In the genomic region with DNA sequence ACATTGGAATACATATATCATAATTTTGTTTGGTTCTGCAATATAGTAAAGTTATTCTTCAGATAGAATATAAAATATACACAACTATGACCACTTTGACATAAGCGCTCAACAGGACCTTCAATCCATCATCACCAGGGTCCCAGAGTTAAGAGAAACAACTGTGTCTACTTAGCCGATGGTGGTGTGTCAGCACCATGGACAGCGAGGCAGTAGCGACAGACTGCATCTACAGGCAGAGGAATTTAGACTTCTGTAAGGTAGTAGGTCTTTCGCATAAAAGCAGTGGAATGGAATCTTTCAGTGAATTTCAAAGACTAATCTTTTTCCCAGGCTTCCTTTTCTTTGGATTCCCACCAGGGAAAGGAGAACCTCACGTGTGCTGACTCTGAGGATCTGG, we compare ENCODE assay signal across 1 cellular context.
TF ChIP-seq lines count a peak whose summit lies in the region.

No MANE protein-coding gene starts in this region.

TF ChIP-seq in WTC11, 78 proteins besides CTCF, POLR2A, EP300 and RAD21 (continued from another document):
- TF ChIP-seq, protein P1, sequence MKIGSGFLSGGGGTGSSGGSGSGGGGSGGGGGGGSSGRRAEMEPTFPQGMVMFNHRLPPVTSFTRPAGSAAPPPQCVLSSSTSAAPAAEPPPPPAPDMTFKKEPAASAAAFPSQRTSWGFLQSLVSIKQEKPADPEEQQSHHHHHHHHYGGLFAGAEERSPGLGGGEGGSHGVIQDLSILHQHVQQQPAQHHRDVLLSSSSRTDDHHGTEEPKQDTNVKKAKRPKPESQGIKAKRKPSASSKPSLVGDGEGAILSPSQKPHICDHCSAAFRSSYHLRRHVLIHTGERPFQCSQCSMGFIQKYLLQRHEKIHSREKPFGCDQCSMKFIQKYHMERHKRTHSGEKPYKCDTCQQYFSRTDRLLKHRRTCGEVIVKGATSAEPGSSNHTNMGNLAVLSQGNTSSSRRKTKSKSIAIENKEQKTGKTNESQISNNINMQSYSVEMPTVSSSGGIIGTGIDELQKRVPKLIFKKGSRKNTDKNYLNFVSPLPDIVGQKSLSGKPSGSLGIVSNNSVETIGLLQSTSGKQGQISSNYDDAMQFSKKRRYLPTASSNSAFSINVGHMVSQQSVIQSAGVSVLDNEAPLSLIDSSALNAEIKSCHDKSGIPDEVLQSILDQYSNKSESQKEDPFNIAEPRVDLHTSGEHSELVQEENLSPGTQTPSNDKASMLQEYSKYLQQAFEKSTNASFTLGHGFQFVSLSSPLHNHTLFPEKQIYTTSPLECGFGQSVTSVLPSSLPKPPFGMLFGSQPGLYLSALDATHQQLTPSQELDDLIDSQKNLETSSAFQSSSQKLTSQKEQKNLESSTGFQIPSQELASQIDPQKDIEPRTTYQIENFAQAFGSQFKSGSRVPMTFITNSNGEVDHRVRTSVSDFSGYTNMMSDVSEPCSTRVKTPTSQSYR (CRISPR knock-in tag; IDR thresholded peaks at IDR 0.05): 0 out of 2 replicates have a peak, but pooled peaks have one; percentile 67
- TF ChIP-seq FOXK1 (CRISPR knock-in tag; IDR thresholded peaks at IDR 0.05): peak; percentile 81; the same call in 1 of the 2 replicates
- TF ChIP-seq, protein P2, sequence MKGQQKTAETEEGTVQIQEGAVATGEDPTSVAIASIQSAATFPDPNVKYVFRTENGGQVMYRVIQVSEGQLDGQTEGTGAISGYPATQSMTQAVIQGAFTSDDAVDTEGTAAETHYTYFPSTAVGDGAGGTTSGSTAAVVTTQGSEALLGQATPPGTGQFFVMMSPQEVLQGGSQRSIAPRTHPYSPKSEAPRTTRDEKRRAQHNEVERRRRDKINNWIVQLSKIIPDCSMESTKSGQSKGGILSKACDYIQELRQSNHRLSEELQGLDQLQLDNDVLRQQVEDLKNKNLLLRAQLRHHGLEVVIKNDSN (CRISPR knock-in tag; IDR thresholded peaks at IDR 0.05): peak; percentile 59; the same call in 1 of the 2 replicates
- no peak for TF ChIP-seq IRF2 (CRISPR knock-in tag; IDR thresholded peaks at IDR 0.05; ENCODE audit: borderline replicate concordance, low read depth)
- peak; percentile 27; the same call in 1 of the 2 replicates for TF ChIP-seq GABPB1 (CRISPR knock-in tag; IDR thresholded peaks at IDR 0.05)
- TF ChIP-seq ATF1 (CRISPR knock-in tag; IDR thresholded peaks at IDR 0.05): no peak
- no peak for TF ChIP-seq GRHL2 (CRISPR knock-in tag; IDR thresholded peaks at IDR 0.05; ENCODE audit: insufficient replicate concordance, severe bottlenecking)
- TF ChIP-seq, protein P3, sequence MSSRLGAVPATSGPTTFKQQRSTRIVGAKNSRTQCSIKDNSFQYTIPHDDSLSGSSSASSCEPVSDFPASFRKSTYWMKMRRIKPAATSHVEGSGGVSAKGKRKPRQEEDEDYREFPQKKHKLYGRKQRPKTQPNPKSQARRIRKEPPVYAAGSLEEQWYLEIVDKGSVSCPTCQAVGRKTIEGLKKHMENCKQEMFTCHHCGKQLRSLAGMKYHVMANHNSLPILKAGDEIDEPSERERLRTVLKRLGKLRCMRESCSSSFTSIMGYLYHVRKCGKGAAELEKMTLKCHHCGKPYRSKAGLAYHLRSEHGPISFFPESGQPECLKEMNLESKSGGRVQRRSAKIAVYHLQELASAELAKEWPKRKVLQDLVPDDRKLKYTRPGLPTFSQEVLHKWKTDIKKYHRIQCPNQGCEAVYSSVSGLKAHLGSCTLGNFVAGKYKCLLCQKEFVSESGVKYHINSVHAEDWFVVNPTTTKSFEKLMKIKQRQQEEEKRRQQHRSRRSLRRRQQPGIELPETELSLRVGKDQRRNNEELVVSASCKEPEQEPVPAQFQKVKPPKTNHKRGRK (CRISPR knock-in tag; IDR thresholded peaks at IDR 0.05; ENCODE audit: borderline replicate concordance): 0 out of 2 replicates have a peak, but pooled peaks have one; percentile 38
- TF ChIP-seq, protein P4, sequence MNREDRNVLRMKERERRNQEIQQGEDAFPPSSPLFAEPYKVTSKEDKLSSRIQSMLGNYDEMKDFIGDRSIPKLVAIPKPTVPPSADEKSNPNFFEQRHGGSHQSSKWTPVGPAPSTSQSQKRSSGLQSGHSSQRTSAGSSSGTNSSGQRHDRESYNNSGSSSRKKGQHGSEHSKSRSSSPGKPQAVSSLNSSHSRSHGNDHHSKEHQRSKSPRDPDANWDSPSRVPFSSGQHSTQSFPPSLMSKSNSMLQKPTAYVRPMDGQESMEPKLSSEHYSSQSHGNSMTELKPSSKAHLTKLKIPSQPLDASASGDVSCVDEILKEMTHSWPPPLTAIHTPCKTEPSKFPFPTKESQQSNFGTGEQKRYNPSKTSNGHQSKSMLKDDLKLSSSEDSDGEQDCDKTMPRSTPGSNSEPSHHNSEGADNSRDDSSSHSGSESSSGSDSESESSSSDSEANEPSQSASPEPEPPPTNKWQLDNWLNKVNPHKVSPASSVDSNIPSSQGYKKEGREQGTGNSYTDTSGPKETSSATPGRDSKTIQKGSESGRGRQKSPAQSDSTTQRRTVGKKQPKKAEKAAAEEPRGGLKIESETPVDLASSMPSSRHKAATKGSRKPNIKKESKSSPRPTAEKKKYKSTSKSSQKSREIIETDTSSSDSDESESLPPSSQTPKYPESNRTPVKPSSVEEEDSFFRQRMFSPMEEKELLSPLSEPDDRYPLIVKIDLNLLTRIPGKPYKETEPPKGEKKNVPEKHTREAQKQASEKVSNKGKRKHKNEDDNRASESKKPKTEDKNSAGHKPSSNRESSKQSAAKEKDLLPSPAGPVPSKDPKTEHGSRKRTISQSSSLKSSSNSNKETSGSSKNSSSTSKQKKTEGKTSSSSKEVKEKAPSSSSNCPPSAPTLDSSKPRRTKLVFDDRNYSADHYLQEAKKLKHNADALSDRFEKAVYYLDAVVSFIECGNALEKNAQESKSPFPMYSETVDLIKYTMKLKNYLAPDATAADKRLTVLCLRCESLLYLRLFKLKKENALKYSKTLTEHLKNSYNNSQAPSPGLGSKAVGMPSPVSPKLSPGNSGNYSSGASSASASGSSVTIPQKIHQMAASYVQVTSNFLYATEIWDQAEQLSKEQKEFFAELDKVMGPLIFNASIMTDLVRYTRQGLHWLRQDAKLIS (CRISPR knock-in tag; IDR thresholded peaks at IDR 0.05; ENCODE audit: borderline replicate concordance): no peak
- peak; percentile 88 for TF ChIP-seq ZNF219 (CRISPR knock-in tag; IDR thresholded peaks at IDR 0.05; ENCODE audit: borderline replicate concordance)
- TF ChIP-seq NFE2L1 (CRISPR knock-in tag; IDR thresholded peaks at IDR 0.05): peak; percentile 60; the same call in 1 of the 2 replicates
- no peak for TF ChIP-seq ZBTB21 (CRISPR knock-in tag; IDR thresholded peaks at IDR 0.05; ENCODE audit: borderline replicate concordance)
- no peak for TF ChIP-seq ZNF138 (CRISPR knock-in tag; conservative IDR thresholded peaks at IDR 0.05)
- peak; percentile 81 for TF ChIP-seq SMAD4 (CRISPR knock-in tag; IDR thresholded peaks at IDR 0.05)
- TF ChIP-seq, protein P5, sequence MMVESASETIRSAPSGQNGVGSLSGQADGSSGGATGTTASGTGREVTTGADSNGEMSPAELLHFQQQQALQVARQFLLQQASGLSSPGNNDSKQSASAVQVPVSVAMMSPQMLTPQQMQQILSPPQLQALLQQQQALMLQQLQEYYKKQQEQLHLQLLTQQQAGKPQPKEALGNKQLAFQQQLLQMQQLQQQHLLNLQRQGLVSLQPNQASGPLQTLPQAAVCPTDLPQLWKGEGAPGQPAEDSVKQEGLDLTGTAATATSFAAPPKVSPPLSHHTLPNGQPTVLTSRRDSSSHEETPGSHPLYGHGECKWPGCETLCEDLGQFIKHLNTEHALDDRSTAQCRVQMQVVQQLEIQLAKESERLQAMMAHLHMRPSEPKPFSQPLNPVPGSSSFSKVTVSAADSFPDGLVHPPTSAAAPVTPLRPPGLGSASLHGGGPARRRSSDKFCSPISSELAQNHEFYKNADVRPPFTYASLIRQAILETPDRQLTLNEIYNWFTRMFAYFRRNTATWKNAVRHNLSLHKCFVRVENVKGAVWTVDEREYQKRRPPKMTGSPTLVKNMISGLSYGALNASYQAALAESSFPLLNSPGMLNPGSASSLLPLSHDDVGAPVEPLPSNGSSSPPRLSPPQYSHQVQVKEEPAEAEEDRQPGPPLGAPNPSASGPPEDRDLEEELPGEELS (CRISPR knock-in tag; IDR thresholded peaks at IDR 0.05): peak; percentile 89
- peak; percentile 88 for TF ChIP-seq TEAD1 (CRISPR knock-in tag; IDR thresholded peaks at IDR 0.05)
- TF ChIP-seq HMGA2 (CRISPR knock-in tag; IDR thresholded peaks at IDR 0.05): no peak
- TF ChIP-seq EMX1 (CRISPR knock-in tag; IDR thresholded peaks at IDR 0.05): no peak
TF ChIP-seq in WTC11: peak in this region for 18.
